In the genomic region with DNA sequence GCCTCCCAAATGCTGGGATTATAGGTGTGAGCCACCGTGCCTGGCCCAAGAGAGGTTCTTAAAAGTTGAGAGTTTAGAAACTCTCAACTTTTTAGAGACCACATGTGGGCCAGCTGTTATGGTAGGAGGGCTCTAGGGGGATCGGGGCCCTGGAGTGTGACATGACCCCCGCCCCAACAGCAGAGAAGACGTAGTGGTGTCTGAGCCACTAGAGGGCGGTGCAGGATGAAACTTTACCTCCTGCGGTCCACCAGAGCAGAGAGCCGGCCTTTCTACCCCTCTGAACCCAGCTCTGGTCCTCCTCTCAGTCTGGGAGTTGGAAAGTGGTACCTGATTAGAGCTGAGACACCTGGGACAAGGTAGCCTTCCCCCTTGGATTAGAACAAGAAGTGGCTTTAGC, we compare ENCODE assay signal across 1 cellular context.
TF ChIP-seq lines count a peak whose summit lies in the region.

No MANE protein-coding gene starts in this region.

TF ChIP-seq in GM23338, 12 proteins besides CTCF, POLR2A, EP300 and RAD21 (continued from another document):
- TF ChIP-seq, protein P1, sequence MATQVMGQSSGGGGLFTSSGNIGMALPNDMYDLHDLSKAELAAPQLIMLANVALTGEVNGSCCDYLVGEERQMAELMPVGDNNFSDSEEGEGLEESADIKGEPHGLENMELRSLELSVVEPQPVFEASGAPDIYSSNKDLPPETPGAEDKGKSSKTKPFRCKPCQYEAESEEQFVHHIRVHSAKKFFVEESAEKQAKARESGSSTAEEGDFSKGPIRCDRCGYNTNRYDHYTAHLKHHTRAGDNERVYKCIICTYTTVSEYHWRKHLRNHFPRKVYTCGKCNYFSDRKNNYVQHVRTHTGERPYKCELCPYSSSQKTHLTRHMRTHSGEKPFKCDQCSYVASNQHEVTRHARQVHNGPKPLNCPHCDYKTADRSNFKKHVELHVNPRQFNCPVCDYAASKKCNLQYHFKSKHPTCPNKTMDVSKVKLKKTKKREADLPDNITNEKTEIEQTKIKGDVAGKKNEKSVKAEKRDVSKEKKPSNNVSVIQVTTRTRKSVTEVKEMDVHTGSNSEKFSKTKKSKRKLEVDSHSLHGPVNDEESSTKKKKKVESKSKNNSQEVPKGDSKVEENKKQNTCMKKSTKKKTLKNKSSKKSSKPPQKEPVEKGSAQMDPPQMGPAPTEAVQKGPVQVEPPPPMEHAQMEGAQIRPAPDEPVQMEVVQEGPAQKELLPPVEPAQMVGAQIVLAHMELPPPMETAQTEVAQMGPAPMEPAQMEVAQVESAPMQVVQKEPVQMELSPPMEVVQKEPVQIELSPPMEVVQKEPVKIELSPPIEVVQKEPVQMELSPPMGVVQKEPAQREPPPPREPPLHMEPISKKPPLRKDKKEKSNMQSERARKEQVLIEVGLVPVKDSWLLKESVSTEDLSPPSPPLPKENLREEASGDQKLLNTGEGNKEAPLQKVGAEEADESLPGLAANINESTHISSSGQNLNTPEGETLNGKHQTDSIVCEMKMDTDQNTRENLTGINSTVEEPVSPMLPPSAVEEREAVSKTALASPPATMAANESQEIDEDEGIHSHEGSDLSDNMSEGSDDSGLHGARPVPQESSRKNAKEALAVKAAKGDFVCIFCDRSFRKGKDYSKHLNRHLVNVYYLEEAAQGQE (IDR thresholded peaks at IDR 0.05; ENCODE audit: unreplicated experiment) = no peak
- TF ChIP-seq JUNB (IDR thresholded peaks at IDR 0.05; ENCODE audit: unreplicated experiment) (no peak), STAT1 (IDR thresholded peaks at IDR 0.05; ENCODE audit: unreplicated experiment) (no peak), POLR2AphosphoS5 (IDR thresholded peaks at IDR 0.05; ENCODE audit: low read depth) (no peak), EZH2 (IDR thresholded peaks at IDR 0.05; ENCODE audit: low read depth, unreplicated experiment) (no peak)
- TF ChIP-seq, protein P2, sequence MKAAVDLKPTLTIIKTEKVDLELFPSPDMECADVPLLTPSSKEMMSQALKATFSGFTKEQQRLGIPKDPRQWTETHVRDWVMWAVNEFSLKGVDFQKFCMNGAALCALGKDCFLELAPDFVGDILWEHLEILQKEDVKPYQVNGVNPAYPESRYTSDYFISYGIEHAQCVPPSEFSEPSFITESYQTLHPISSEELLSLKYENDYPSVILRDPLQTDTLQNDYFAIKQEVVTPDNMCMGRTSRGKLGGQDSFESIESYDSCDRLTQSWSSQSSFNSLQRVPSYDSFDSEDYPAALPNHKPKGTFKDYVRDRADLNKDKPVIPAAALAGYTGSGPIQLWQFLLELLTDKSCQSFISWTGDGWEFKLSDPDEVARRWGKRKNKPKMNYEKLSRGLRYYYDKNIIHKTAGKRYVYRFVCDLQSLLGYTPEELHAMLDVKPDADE (IDR thresholded peaks at IDR 0.05) = no peak
